ENCODE assay signal across 8 cellular contexts in genomic region chr6:38871745-38872568, GRCh38.
DNase-seq lines count a peak whose midpoint lies in the region; ATAC-seq and TF ChIP-seq lines count a peak whose summit lies in the region.

No MANE protein-coding gene starts in this region.

- TF ChIP-seq CTCF in KMS-11 (conservative IDR thresholded peaks at IDR 0.05; ENCODE audit: low read depth, low read length) (peak; percentile 91), heart right ventricle (IDR thresholded peaks at IDR 0.05) (peak; percentile 57 to 90 (median 76)), retinal pigment epithelial cell (conservative IDR thresholded peaks at IDR 0.05; ENCODE audit: low read depth, low read length) (peak; percentile 99)

- ATAC-seq in heart right ventricle (no peak), GM21423 (IDR thresholded peaks at IDR 0.05; ENCODE audit: unreplicated experiment) (no peak), HG03097 (IDR thresholded peaks at IDR 0.05; ENCODE audit: low FRiP score, unreplicated experiment) (no peak)

- no peaks in the 10 kb centered on the region for H3K4me1 ChIP-seq in KMS-11 (ENCODE audit: low read depth, poor library complexity, severe bottlenecking)
- no peaks in the 10 kb centered on the region for H3K4me1 ChIP-seq in SJSA1 (replicated peaks)
- H3K4me1 ChIP-seq in heart right ventricle: peaks cover 0 to 9% (median 0%) of the 10 kb centered on the region in 9 donors

- no peak overlapping the region for H3K4me2 ChIP-seq in KMS-11

- DNase-seq in DMS53 treated with DMSO at 0.1 percent for 48 hours (lab: John Stamatoyannopoulos, UW; ENCODE audit: unreplicated experiment) (peak; percentile 21), SJSA1 (ENCODE audit: low read depth in 1 of 2, low spot score in 2 of 2) (peak; percentile 15 to 47), heart right ventricle (peak in 1 of 2 donors; percentile 17), retinal pigment epithelial cell (ENCODE audit: low read depth) (no peak)
- DNase-seq in activated naive CD4-positive, alpha-beta T cell treated with anti-CD3 and anti-CD28 coated beads, Interleukin-2, amount 50 U/mL, for 16 hours: peak; percentile 64

- no peaks in the 10 kb centered on the region for H3K9me3 ChIP-seq in SJSA1 (replicated peaks)
- no peaks in the 10 kb centered on the region for H3K9me3 ChIP-seq in heart right ventricle

- no peak overlapping the region for H2AFZ ChIP-seq in KMS-11 (ENCODE audit: low read depth)

- 37% methylated on average over 15 of the region's 15 CpGs for WGBS in heart right ventricle, 2 donors

- H3K4me3 ChIP-seq in KMS-11 (IDR thresholded peaks at IDR 0.05; ENCODE audit: insufficient read depth, low read depth, low read length) (no peak overlapping the region), SJSA1 (no peak overlapping the region), heart right ventricle (no peak overlapping the region), retinal pigment epithelial cell (ENCODE audit: low read length) (no peak overlapping the region)

- intact Hi-C loops in heart right ventricle (cut with DNase I): loop anchor here in 9 of 10 donors (2.0 to 5.0 kb wide), 6 partner anchors 295 to 440 kb away; partner anchors contain the start of gene KCNK17 (in 4 of the 9)

- no peaks in the 10 kb centered on the region for H4K20me1 ChIP-seq in KMS-11 (ENCODE audit: insufficient read depth)

- H3K79me2 ChIP-seq in KMS-11 (ENCODE audit: insufficient read depth, low read depth): no peaks in the 10 kb centered on the region

- H3K36me3 ChIP-seq in KMS-11 (ENCODE audit: insufficient read depth) (no peaks in the 10 kb centered on the region), SJSA1 (no peaks in the 10 kb centered on the region), heart right ventricle (no peaks in the 10 kb centered on the region)

- H3K27me3 ChIP-seq in KMS-11 (ENCODE audit: insufficient read depth, low read depth) (no peaks in the 10 kb centered on the region), SJSA1 (replicated peaks) (peaks cover 7% of the 10 kb centered on the region; the same call in 1 of the 2 replicates), heart right ventricle (peaks cover 0 to 42% (median 6%) of the 10 kb centered on the region in 7 donors)

- no peak overlapping the region for H3K9ac ChIP-seq in KMS-11

- no peak overlapping the region for H3K27ac ChIP-seq in KMS-11
- H3K27ac ChIP-seq in SJSA1: no peak overlapping the region
- H3K27ac ChIP-seq in heart right ventricle: no peak overlapping the region
